Comparison of ENCODE assay signal across 18 cellular contexts in the genomic region with DNA sequence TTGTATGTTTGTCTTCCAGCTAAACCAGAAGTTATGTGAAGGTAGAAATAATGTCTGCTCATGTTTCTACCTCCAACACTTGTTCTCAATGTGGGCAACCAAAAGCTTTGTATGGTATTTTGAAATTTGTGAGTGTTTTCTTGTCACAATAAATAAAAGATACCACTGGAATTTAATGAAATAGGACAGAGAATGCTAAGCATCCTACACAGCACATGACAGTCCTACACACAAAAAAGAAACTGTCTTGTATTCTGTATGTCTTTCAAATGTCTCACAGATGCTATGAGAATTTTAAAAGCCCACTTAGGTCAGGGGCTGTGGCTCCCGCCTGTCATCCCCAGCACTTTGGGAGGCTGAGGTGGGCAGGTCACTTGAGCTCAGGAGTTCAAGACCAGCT.
"Had no signal": no experiment of that assay in that cellular context is flagged by ENCODE, and none has a peak within 500 bp of the region (broad histone marks: within the 10 kb centered on the region; RNA-seq: fewer than 3 reads in every experiment).

No MANE protein-coding gene starts in this region.

- H3K4me3 ChIP-seq: MG63 had no signal

- H3K36me3 ChIP-seq: MG63 had no signal

- H3K4me2 ChIP-seq: SK-N-SH had no signal

- H3K9me3 ChIP-seq: MG63, SK-N-SH had no signal

- H3K9ac ChIP-seq: SK-N-SH had no signal

- DNase-seq: Karpas-422, KG1, MG63, NCI-H1092 treated with DMSO at 0.1 percent for 48 hours, NCI-H1436, NCI-H1694, NCI-H187 treated with DMSO at 0.1 percent for 48 hours, NCI-H2029 treated with DMSO at 0.1 percent for 48 hours, NCI-H2227 treated with DMSO at 0.1 percent for 48 hours, NCI-H524 treated with DMSO at 0.1 percent for 48 hours, NCI-H69, NCI-H774, Right ventricle myocardium superior, RPMI8226, SIG-M5, SK-N-SH, SW 1271, T-cell had no signal

- H3K27me3 ChIP-seq: MG63 had no signal
